In the genomic region with DNA sequence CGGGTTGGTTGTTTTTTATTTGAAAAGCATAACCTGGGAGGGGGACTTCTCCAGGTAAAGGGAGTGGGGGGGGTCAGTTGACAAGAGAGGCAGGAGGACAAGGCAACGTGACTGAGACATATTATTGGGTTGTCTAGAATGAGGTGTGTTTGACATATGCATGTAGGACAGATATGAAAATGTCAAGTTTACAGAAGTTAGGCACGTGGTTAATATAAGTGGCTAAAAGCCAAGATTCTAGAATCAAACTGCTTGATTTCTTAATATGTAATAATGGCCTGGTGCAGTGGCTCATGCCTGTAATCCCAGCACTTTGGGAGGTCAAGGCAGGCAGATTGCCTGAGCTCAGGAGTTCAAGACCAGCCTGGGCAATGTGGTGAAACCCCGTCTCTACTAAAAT, we compare ENCODE assay signal across 29 cellular contexts.
DNase-seq lines count a peak whose midpoint lies in the region; ATAC-seq, FAIRE-seq and TF ChIP-seq lines count a peak whose summit lies in the region.
"Had no signal": no experiment of that assay in that cellular context is flagged by ENCODE, and none has a peak within 500 bp of the region (broad histone marks: within the 10 kb centered on the region; RNA-seq: fewer than 3 reads in every experiment).

No MANE protein-coding gene starts in this region.

- DNase-seq in pancreas (no peak), glomerular visceral epithelial cell (ENCODE audit: extremely low spot score) (no peak)
- DNase-seq: 8988T; ACHN; AML-193; BE2C; C1 segment of cervical spinal cord; Caco-2; Calu3; CD4-positive, alpha-beta memory T cell; CD4-positive, alpha-beta T cell; CD4-positive, CD25-positive, alpha-beta regulatory T cell; CD8-positive, alpha-beta memory T cell; CD8-positive, alpha-beta T cell; COR-L47; DMS 273 treated with DMSO at 0.1 percent for 48 hours; DMS153; DMS53; DMS79; DMS79 treated with DMSO at 0.1 percent for 48 hours; DND-41; EL had no signal

- peak; percentile 25 to 66 (median 56) for ATAC-seq in pancreas
- ATAC-seq: A549; CD8-positive, alpha-beta T cell had no signal

- intact Hi-C loops in pancreas (cut with DNase I) = no loop called here

- no peaks in the 10 kb centered on the region for H3K27me3 ChIP-seq in pancreas
- H3K27me3 ChIP-seq: BE2C, BLaER1 had no signal

- H3K9me3 ChIP-seq in pancreas = no peaks in the 10 kb centered on the region
- H3K9me3 ChIP-seq: A549, Caco-2 had no signal

- no peaks in the 10 kb centered on the region for H3K36me3 ChIP-seq in pancreas
- H3K36me3 ChIP-seq: BE2C, BLaER1 had no signal

- no peak overlapping the region for H3K27ac ChIP-seq in pancreas
- H3K27ac ChIP-seq: 22Rv1; A549; BLaER1; BLaER1 treated with 17β-estradiol and CSF1 and Interleukin-3, amounts not matched to agents 10 nM and 100 nM; C4-2B had no signal

- 43 to 44% methylated on average over 4 of the region's 4 CpGs for WGBS in pancreas, 2 donors

- H3K4me3 ChIP-seq in pancreas = no peak overlapping the region
- H3K4me3 ChIP-seq: A549; BLaER1; BLaER1 treated with 17β-estradiol and CSF1 and Interleukin-3, amounts not matched to agents 10 nM and 100 nM had no signal

- FAIRE-seq in pancreas (lab: Jason Lieb, UNC) = no peak
- FAIRE-seq: A204.1, A549, D721Med had no signal

- TF ChIP-seq CTCF in pancreas (IDR thresholded peaks at IDR 0.05) = no peak

- peaks cover 0 to 7% (median 2%) of the 10 kb centered on the region in 3 donors for H3K4me1 ChIP-seq in pancreas
- H3K4me1 ChIP-seq: A549, BE2C, Caco-2 had no signal
